Comparison of ENCODE assay signal across 17 cellular contexts in genomic region chr7:28103984-28104628, GRCh38.
DNase-seq lines count a peak whose midpoint lies in the region; ATAC-seq, FAIRE-seq and TF ChIP-seq lines count a peak whose summit lies in the region.
"Had no signal": no experiment of that assay in that cellular context is flagged by ENCODE, and none has a peak within 500 bp of the region (broad histone marks: within the 10 kb centered on the region; RNA-seq: fewer than 3 reads in every experiment).

No MANE protein-coding gene starts in this region.

- CTCF ChIA-PET in H1 (lab: Charles Lee; ENCODE audit: partially characterized antibody): interaction anchor here (2.6 kb wide), 1 partner anchor 10 kb away, joined by 11 read pairs; no protein-coding TSS in a partner anchor

- TF ChIP-seq RAD21 in H1 (IDR thresholded peaks at IDR 0.05 in 1 of 2, conservative IDR thresholded peaks at IDR 0.05 in 1 of 2; ENCODE audit: low read depth in 2 of 2, low read length in 2 of 2): no peak

- H3K4ac ChIP-seq in H1 (replicated peaks; ENCODE audit: insufficient read length, low read depth, low read length): no peak overlapping the region

- H4K5ac ChIP-seq in H1 (ENCODE audit: insufficient read length, low read depth, low read length): no peak overlapping the region

- no peak overlapping the region for H2BK20ac ChIP-seq in H1 (ENCODE audit: low read length)

- no peak for FAIRE-seq in H1 (lab: Jason Lieb, UNC)
- FAIRE-seq: GM18507 had no signal

- H4K20me1 ChIP-seq in H1 (replicated peaks in 1 of 2; ENCODE audit: control insufficient read depth in 1 of 2, insufficient read depth in 2 of 2, low read length in 2 of 2): no peaks in the 10 kb centered on the region

- H3K4me2 ChIP-seq in H1 (ENCODE audit: insufficient read depth in 1 of 2, low read depth in 2 of 2, low read length in 2 of 2): no peak overlapping the region

- H3K9me3 ChIP-seq in H1 (ENCODE audit: insufficient read depth in 2 of 2, low read depth in 1 of 2, low read length in 1 of 2): no peaks in the 10 kb centered on the region

- TF ChIP-seq POLR2A in H1 (IDR thresholded peaks at IDR 0.05; ENCODE audit: control extremely low read depth in 1 of 2, low read depth in 2 of 2, low read length in 2 of 2): no peak

- no peaks in the 10 kb centered on the region for H3K27me3 Mint-ChIP-seq in natural killer cell (ENCODE audit: low read depth in 2 of 2)
- H3K27me3 Mint-ChIP-seq: effector memory CD8-positive, alpha-beta T cell; stimulated activated memory B cell treated with anti-CD40 and anti-IgM and Interleukin-4, amounts not matched to agents 10 μg/mL and 1 μg/mL and 100 μg/mL, for 72 hours had no signal

- H3K23me2 ChIP-seq in H1 (ENCODE audit: low read depth, low read length): no peaks in the 10 kb centered on the region; the same call in 1 of the 2 replicates

- TF ChIP-seq EP300 in H1 (IDR thresholded peaks at IDR 0.05; ENCODE audit: borderline replicate concordance in 1 of 2, low read depth in 2 of 2, low read length in 2 of 2): no peak

- no peaks in the 10 kb centered on the region for H3K27me3 ChIP-seq in H1 (replicated peaks in 1 of 4; ENCODE audit: control insufficient read depth in 3 of 4, extremely low read depth in 1 of 4, insufficient read depth in 3 of 4, low read length in 3 of 4)

- DNase-seq in LNCaP clone FGC (ENCODE audit: low read depth) (peak; percentile 63), H1 (ENCODE audit: low read depth in 1 of 2, low spot score in 2 of 2) (no peak), natural killer cell (no peak)
- DNase-seq: activated CD4-positive, alpha-beta T cell treated with anti-CD3 and anti-CD28 coated beads, Interleukin-2, amount 50 U/mL, for 1 hour; AML-193; effector memory CD8-positive, alpha-beta T cell; GDM1; T-helper 1 cell had no signal

- H3K4me1 ChIP-seq in H1 (replicated peaks in 1 of 4; ENCODE audit: control insufficient read depth in 3 of 4, insufficient read depth in 4 of 4, low read length in 3 of 4): peaks cover 0 to 9% (median 3%) of the 10 kb centered on the region in 4 experiments; a peak in 3 of 7 replicates
- H3K4me1 ChIP-seq: parathyroid adenoma had no signal

- H2BK12ac ChIP-seq in H1 (ENCODE audit: low read depth, low read length): no peak overlapping the region

- H3K9me3 Mint-ChIP-seq in natural killer cell: no peaks in the 10 kb centered on the region
- H3K9me3 Mint-ChIP-seq: activated T-helper 1 cell treated with anti-CD3 and anti-CD28 coated beads, Interleukin-12 subunit alpha, Interleukin-12 subunit beta, Interleukin-2, Interleukin-4 antibody, amounts not matched to agents 30 ng/mL and 10 ng/mL and 1 ng/mL, durations not matched to agents 14 hours and 24 hours and 36 hours; effector memory CD8-positive, alpha-beta T cell; stimulated activated memory B cell treated with anti-CD40 and anti-IgM and Interleukin-4, amounts not matched to agents 10 μg/mL and 1 μg/mL and 100 μg/mL, for 72 hours had no signal

- H2BK120ac ChIP-seq in H1 (replicated peaks; ENCODE audit: low read depth, low read length): no peak overlapping the region

- no peak overlapping the region for H2AK5ac ChIP-seq in H1 (ENCODE audit: low read depth, low read length)

- no peak overlapping the region for H3K18ac ChIP-seq in H1 (ENCODE audit: extremely low read depth, low read length)

- peak overlapping the region; percentile 21; the same call in 1 of the 2 replicates for H2BK5ac ChIP-seq in H1 (ENCODE audit: low read depth, low read length)

- H3K4me3 ChIP-seq in LNCaP clone FGC (ENCODE audit: low read depth, low read length) (no peak overlapping the region), H1 (ENCODE audit: extremely low read depth in 1 of 4, insufficient read depth in 2 of 4, low read depth in 3 of 4, low read length in 4 of 4) (no peak overlapping the region)

- ATAC-seq in natural killer cell (no peak), GM18519 (IDR thresholded peaks at IDR 0.05; ENCODE audit: low FRiP score, unreplicated experiment) (no peak), GM21367 (IDR thresholded peaks at IDR 0.05; ENCODE audit: unreplicated experiment) (no peak), GM19324 (IDR thresholded peaks at IDR 0.05; ENCODE audit: low FRiP score, unreplicated experiment) (no peak), HG03439 (IDR thresholded peaks at IDR 0.05; ENCODE audit: unreplicated experiment) (no peak)
- ATAC-seq: effector memory CD8-positive, alpha-beta T cell; stimulated activated memory B cell treated with anti-CD40 and anti-IgM and Interleukin-4, amounts not matched to agents 10 μg/mL and 1 μg/mL and 100 μg/mL, for 72 hours had no signal

- POLR2A ChIA-PET in H1 (lab: Charles Lee; ENCODE audit: partially characterized antibody): no interaction called here

- H3K36me3 Mint-ChIP-seq in natural killer cell: no peaks in the 10 kb centered on the region

- no peak overlapping the region for H3K4me3 Mint-ChIP-seq in natural killer cell
- H3K4me3 Mint-ChIP-seq: activated T-helper 1 cell treated with anti-CD3 and anti-CD28 coated beads, Interleukin-12 subunit alpha, Interleukin-12 subunit beta, Interleukin-2, Interleukin-4 antibody, amounts not matched to agents 30 ng/mL and 10 ng/mL and 1 ng/mL, durations not matched to agents 14 hours and 24 hours and 36 hours; effector memory CD8-positive, alpha-beta T cell; stimulated activated memory B cell treated with anti-CD40 and anti-IgM and Interleukin-4, amounts not matched to agents 10 μg/mL and 1 μg/mL and 100 μg/mL, for 72 hours had no signal

- intact Hi-C loops in natural killer cell (cut with micrococcal nuclease): no loop called here

- H3K23ac ChIP-seq in H1 (ENCODE audit: insufficient read length): no peak overlapping the region

- H3K27ac ChIP-seq in C4-2B (peak overlapping the region; percentile 66), H1 (ENCODE audit: low read depth, low read length) (no peak overlapping the region)
- H3K27ac ChIP-seq: parathyroid adenoma had no signal

- H3K56ac ChIP-seq in H1 (replicated peaks; ENCODE audit: insufficient read length, low read depth, low read length): no peak overlapping the region

- H2AFZ ChIP-seq in H1 (ENCODE audit: low read length): no peak overlapping the region
- H2AFZ ChIP-seq: parathyroid adenoma had no signal

- no peaks in the 10 kb centered on the region for H3K79me2 ChIP-seq in H1 (ENCODE audit: control insufficient read depth in 1 of 2, insufficient read depth in 2 of 2, low read length in 2 of 2)

- H3K14ac ChIP-seq in H1 (ENCODE audit: insufficient read length): no peak overlapping the region

- H3K36me3 ChIP-seq in H1 (ENCODE audit: control insufficient read depth in 2 of 4, insufficient read depth in 4 of 4, low read length in 3 of 4): no peaks in the 10 kb centered on the region

- H2BK15ac ChIP-seq in H1 (ENCODE audit: low read length): no peak overlapping the region; the same call in 1 of the 2 replicates

- 87% methylated on average over 3 of the region's 3 CpGs; no CpG with 5 or more reads in 1 of the 2 experiments for WGBS in H1 (ENCODE audit: extremely low coverage in 1 of 2, insufficient coverage in 1 of 2, insufficient read length in 1 of 2, insufficient replicate concordance in 2 of 2, low coverage in 1 of 2, low lambda C conversion rate in 2 of 2, missing lambda C conversion rate in 1 of 2), 2 experiments

- peak overlapping the region; percentile 48 to 60 for H3K27ac Mint-ChIP-seq in natural killer cell
- H3K27ac Mint-ChIP-seq: activated T-helper 1 cell treated with anti-CD3 and anti-CD28 coated beads, Interleukin-12 subunit alpha, Interleukin-12 subunit beta, Interleukin-2, Interleukin-4 antibody, amounts not matched to agents 30 ng/mL and 10 ng/mL and 1 ng/mL, durations not matched to agents 14 hours and 24 hours and 36 hours had no signal

- no peak overlapping the region for H4K8ac ChIP-seq in H1 (ENCODE audit: extremely low read depth, insufficient read depth, low read length)

- H4K91ac ChIP-seq in H1 (replicated peaks; ENCODE audit: insufficient read length, low read length): no peak overlapping the region

- no peak overlapping the region for H3K9ac ChIP-seq in H1 (replicated peaks in 1 of 4; ENCODE audit: extremely low read depth in 1 of 4, low read depth in 3 of 4, low read length in 3 of 4)
- H3K9ac ChIP-seq: parathyroid adenoma had no signal

- no peaks in the 10 kb centered on the region for H3K79me1 ChIP-seq in H1 (ENCODE audit: low read depth, low read length)

- H3K4me1 Mint-ChIP-seq in natural killer cell: peaks cover 78 to 81% of the 10 kb centered on the region in 2 donors

- TF ChIP-seq CTCF in C4-2B (conservative IDR thresholded peaks at IDR 0.05) (no peak), LNCaP clone FGC (IDR thresholded peaks at IDR 0.05; ENCODE audit: control insufficient read depth, extremely low read depth, insufficient read depth) (no peak), H1 (IDR thresholded peaks at IDR 0.05; ENCODE audit: control extremely low read depth in 1 of 3, insufficient read depth in 1 of 3, low read depth in 1 of 3, low read length in 3 of 3) (no peak), natural killer cell (IDR thresholded peaks at IDR 0.05) (no peak)

TF ChIP-seq in H1, 55 proteins besides CTCF, POLR2A, EP300 and RAD21:
- TF ChIP-seq RNF2 (IDR thresholded peaks at IDR 0.05; ENCODE audit: borderline replicate concordance, low read depth, low read length, missing control alignments, poor library complexity, severe bottlenecking) (no peak), GTF2F1 (IDR thresholded peaks at IDR 0.05; ENCODE audit: borderline replicate concordance, low read depth, low read length) (no peak), JUND (IDR thresholded peaks at IDR 0.05; ENCODE audit: low read length) (no peak), JUN (IDR thresholded peaks at IDR 0.05; ENCODE audit: low read depth, low read length) (no peak), RXRA (IDR thresholded peaks at IDR 0.05; ENCODE audit: insufficient read depth, low read depth, low read length) (no peak), KDM1A (IDR thresholded peaks at IDR 0.05; ENCODE audit: borderline replicate concordance, low read length) (no peak), SUZ12 (IDR thresholded peaks at IDR 0.05; ENCODE audit: low read length) (no peak), HDAC2 (IDR thresholded peaks at IDR 0.05; ENCODE audit: borderline replicate concordance in 1 of 2, low read depth in 2 of 2, low read length in 2 of 2) (no peak), CHD2 (IDR thresholded peaks at IDR 0.05; ENCODE audit: low read length) (no peak), POU5F1 (IDR thresholded peaks at IDR 0.05; ENCODE audit: low read depth, low read length) (no peak), CHD1 (IDR thresholded peaks at IDR 0.05; ENCODE audit: low read depth, low read length) (no peak), YY1 (IDR thresholded peaks at IDR 0.05; ENCODE audit: low read depth, low read length) (no peak), TAF1 (IDR thresholded peaks at IDR 0.05; ENCODE audit: low read depth, low read length) (no peak)
